In genomic region chr12:106436183-106436582, GRCh38 we compare ENCODE assay signal across 23 cellular contexts.
"Had no signal": no experiment of that assay in that cellular context is flagged by ENCODE, and none has a peak within 500 bp of the region (broad histone marks: within the 10 kb centered on the region; RNA-seq: fewer than 3 reads in every experiment).

No MANE protein-coding gene starts in this region.

- H3K27me3 ChIP-seq: dorsolateral prefrontal cortex, transverse colon had no signal

- H3K9me3 Mint-ChIP-seq: activated CD4-positive, alpha-beta T cell treated with anti-CD3 and anti-CD28 coated beads, Interleukin-2, amount 10 ng/mL, durations not matched to agents 7 days and 5 days; activated naive CD4-positive, alpha-beta T cell treated with anti-CD3 and anti-CD28 coated beads for 36 hours; activated T-cell treated with anti-CD3 and anti-CD28 coated beads, Interleukin-2, amount 50 U/mL, for 24 hours; activated T-helper 2 cell treated with anti-CD3 and anti-CD28 coated beads, Interferon-gamma antibody, Interleukin-2, Interleukin-4, amounts not matched to agents 10 μg/mL and 5 μg/mL and 100 μg/mL, durations not matched to agents 14 hours and 24 hours and 36 hours; nephron had no signal

- ATAC-seq: activated CD4-positive, CD25-positive, alpha-beta regulatory T cell treated with anti-CD3 and anti-CD28 coated beads, Interleukin-2, amount 50 U/mL, for 24 hours; activated CD8-positive, alpha-beta T cell treated with anti-CD3 and anti-CD28 coated beads, Interleukin-2, amount 10 ng/mL, durations not matched to agents 7 days and 5 days; left lobe of liver; right cardiac atrium; stimulated activated naive CD8-positive, alpha-beta T cell treated with anti-CD3 and anti-CD28 coated beads, Interleukin-15, Interleukin-2, amounts not matched to agents 100 U/mL and 50 U/mL, for 24 hours had no signal

- H3K27me3 Mint-ChIP-seq: activated CD4-positive, alpha-beta T cell treated with anti-CD3 and anti-CD28 coated beads, Interleukin-2, amount 10 ng/mL, durations not matched to agents 7 days and 5 days; activated T-cell treated with anti-CD3 and anti-CD28 coated beads, Interleukin-2, amount 50 U/mL, for 24 hours; progenitor cell of endocrine pancreas had no signal

- H3K4me1 Mint-ChIP-seq: activated CD4-positive, alpha-beta T cell treated with anti-CD3 and anti-CD28 coated beads, Interleukin-2, amount 10 ng/mL, durations not matched to agents 7 days and 5 days; nephron had no signal

- H3K4me3 Mint-ChIP-seq: activated CD4-positive, alpha-beta T cell treated with anti-CD3 and anti-CD28 coated beads, Interleukin-2, amount 10 ng/mL, durations not matched to agents 7 days and 5 days; activated CD8-positive, alpha-beta T cell treated with anti-CD3 and anti-CD28 coated beads, Interleukin-2, amount 10 ng/mL, durations not matched to agents 7 days and 5 days; activated naive CD4-positive, alpha-beta T cell treated with anti-CD3 and anti-CD28 coated beads for 36 hours; activated T-cell treated with anti-CD3 and anti-CD28 coated beads, Interleukin-2, amount 50 U/mL, for 24 hours; nephron had no signal

- DNase-seq: activated CD4-positive, alpha-beta T cell treated with anti-CD3 and anti-CD28 coated beads, Interleukin-2, amount 10 ng/mL, durations not matched to agents 7 days and 5 days; activated CD8-positive, alpha-beta T cell treated with anti-CD3 and anti-CD28 coated beads, Interleukin-2, amount 10 ng/mL, durations not matched to agents 7 days and 5 days; activated naive CD4-positive, alpha-beta T cell treated with anti-CD3 and anti-CD28 coated beads for 36 hours; activated T-cell treated with anti-CD3 and anti-CD28 coated beads, Interleukin-2, amount 50 U/mL, for 24 hours; aorta; dorsolateral prefrontal cortex; foreskin melanocyte; head of caudate nucleus; kidney; midbrain; occipital lobe; right cardiac atrium; stimulated activated CD4-positive, alpha-beta T cell treated with anti-CD3 and anti-CD28 coated beads, Interleukin-2, amount 100 ng/mL, for 24 hours; stimulated activated naive CD8-positive, alpha-beta T cell treated with anti-CD3 and anti-CD28 coated beads, Interleukin-15, Interleukin-2, amounts not matched to agents 100 U/mL and 50 U/mL, for 24 hours; T-helper 1 cell; T1000; transverse colon had no signal

- H3K9me3 ChIP-seq: transverse colon had no signal

- H3K4me1 ChIP-seq: transverse colon had no signal

- FAIRE-seq: colon, kidney had no signal

- H3K4me3 ChIP-seq: dorsolateral prefrontal cortex, transverse colon had no signal

- H3K27ac Mint-ChIP-seq: activated CD4-positive, alpha-beta T cell treated with anti-CD3 and anti-CD28 coated beads, Interleukin-2, amount 10 ng/mL, durations not matched to agents 7 days and 5 days; activated CD8-positive, alpha-beta T cell treated with anti-CD3 and anti-CD28 coated beads, Interleukin-2, amount 10 ng/mL, durations not matched to agents 7 days and 5 days; activated naive CD4-positive, alpha-beta T cell treated with anti-CD3 and anti-CD28 coated beads for 36 hours; activated T-cell treated with anti-CD3 and anti-CD28 coated beads, Interleukin-2, amount 50 U/mL, for 24 hours; activated T-helper 2 cell treated with anti-CD3 and anti-CD28 coated beads, Interferon-gamma antibody, Interleukin-2, Interleukin-4, amounts not matched to agents 10 μg/mL and 5 μg/mL and 100 μg/mL, durations not matched to agents 14 hours and 24 hours and 36 hours; nephron; progenitor cell of endocrine pancreas had no signal

- H3K27ac ChIP-seq: dorsolateral prefrontal cortex, transverse colon had no signal
